Comparison of ENCODE assay signal across 12 cellular contexts in genomic region chr10:88281592-88282268, GRCh38.
DNase-seq lines count a peak whose midpoint lies in the region; ATAC-seq, FAIRE-seq and TF ChIP-seq lines count a peak whose summit lies in the region.
"Had no signal": no experiment of that assay in that cellular context is flagged by ENCODE, and none has a peak within 500 bp of the region (broad histone marks: within the 10 kb centered on the region; RNA-seq: fewer than 3 reads in every experiment).

No MANE protein-coding gene starts in this region.

- H3K4me1 Mint-ChIP-seq in astrocyte (ENCODE audit: low read depth, unreplicated experiment), result peaks cover 39% of the 10 kb centered on the region
- H3K4me1 Mint-ChIP-seq in naive thymus-derived CD4-positive, alpha-beta T cell, result peaks cover 18 to 36% (median 25%) of the 10 kb centered on the region in 7 donors

- H3K36me3 Mint-ChIP-seq in astrocyte (ENCODE audit: low read depth, unreplicated experiment), result no peaks in the 10 kb centered on the region
- H3K36me3 Mint-ChIP-seq in naive thymus-derived CD4-positive, alpha-beta T cell, result peaks cover 0 to 10% (median 0%) of the 10 kb centered on the region in 5 donors

- POLR2A ChIA-PET in naive thymus-derived CD4-positive, alpha-beta T cell (lab: Charles Lee), result no interaction called here

- H2AFZ ChIP-seq in DND-41 (ENCODE audit: low read depth, low read length), result peak overlapping the region; percentile 51
- H2AFZ ChIP-seq in astrocyte (ENCODE audit: low read depth, low read length), result peak overlapping the region; percentile 57

- FAIRE-seq in astrocyte (lab: Jason Lieb, UNC), result peak; percentile 94

- no peaks in the 10 kb centered on the region for H3K9me3 ChIP-seq in DND-41 (ENCODE audit: insufficient read depth, low read length, severe bottlenecking)
- H3K9me3 ChIP-seq in astrocyte (ENCODE audit: insufficient read depth, low read depth, low read length), result no peaks in the 10 kb centered on the region
- H3K9me3 ChIP-seq in naive thymus-derived CD4-positive, alpha-beta T cell (ENCODE audit: control insufficient read depth in 2 of 3, low read length in 3 of 3), result no peaks in the 10 kb centered on the region
- H3K9me3 ChIP-seq in tibial nerve, result no peaks in the 10 kb centered on the region
- H3K9me3 ChIP-seq in adrenal gland (replicated peaks in 1 of 3), result no peaks in the 10 kb centered on the region

- DNase-seq in DND-41 (no peak), HPDE6-E6E7 (ENCODE audit: extremely low spot score) (peak; percentile 33), astrocyte (ENCODE audit: low read depth) (peak; percentile 87), pons (ENCODE audit: low spot score) (no peak), GM19240 (ENCODE audit: insufficient read length, low spot score) (no peak), tibial nerve (ENCODE audit: low spot score in 2 of 2) (no peak), adrenal gland (no peak)
- no peak for DNase-seq in naive thymus-derived CD4-positive, alpha-beta T cell
- DNase-seq: central memory CD4-positive, alpha-beta T cell; left colon; NCI-H1417 treated with DMSO at 0.1 percent for 48 hours; T-helper 9 cell had no signal

- TF ChIP-seq CTCF in DND-41 (IDR thresholded peaks at IDR 0.05; ENCODE audit: borderline replicate concordance, extremely low read depth, low read length, poor library complexity, severe bottlenecking) (no peak), astrocyte (IDR thresholded peaks at IDR 0.05; ENCODE audit: insufficient read depth, low read depth, low read length) (no peak), tibial nerve (IDR thresholded peaks at IDR 0.05) (no peak), adrenal gland (IDR thresholded peaks at IDR 0.05) (no peak)

- H3K4me1 ChIP-seq in DND-41 (ENCODE audit: insufficient read depth, low read length), result peaks cover 53% of the 10 kb centered on the region
- peaks cover 39% of the 10 kb centered on the region for H3K4me1 ChIP-seq in astrocyte (ENCODE audit: insufficient read depth, low read length)
- H3K4me1 ChIP-seq in naive thymus-derived CD4-positive, alpha-beta T cell (ENCODE audit: control insufficient read depth in 2 of 2, insufficient read depth in 2 of 2, low read length in 2 of 2), result peaks cover 0 to 4% of the 10 kb centered on the region in 2 donors
- H3K4me1 ChIP-seq in tibial nerve, result peaks cover 0 to 15% (median 6%) of the 10 kb centered on the region in 4 donors
- peaks cover 0 to 9% of the 10 kb centered on the region in 2 donors for H3K4me1 ChIP-seq in adrenal gland (replicated peaks in 1 of 2)

- ATAC-seq in DND-41 (ENCODE audit: insufficient read depth, low read depth), result peak; percentile 63
- peak; percentile 40 for ATAC-seq in naive thymus-derived CD4-positive, alpha-beta T cell
- ATAC-seq: left colon had no signal

- H3K27ac ChIP-seq in DND-41 (ENCODE audit: low read length), result peak overlapping the region; percentile 81
- H3K27ac ChIP-seq in astrocyte (ENCODE audit: low read depth, low read length), result peak overlapping the region; percentile 81
- H3K27ac ChIP-seq in naive thymus-derived CD4-positive, alpha-beta T cell (ENCODE audit: low read depth, low read length), result no peak overlapping the region
- peak overlapping the region in 2 of 4 donors; percentile 23 to 25 for H3K27ac ChIP-seq in tibial nerve
- no peak overlapping the region for H3K27ac ChIP-seq in adrenal gland

- no peaks in the 10 kb centered on the region for H3K9me3 Mint-ChIP-seq in astrocyte (ENCODE audit: unreplicated experiment)
- peaks cover 0 to 4% (median 0%) of the 10 kb centered on the region in 11 donors for H3K9me3 Mint-ChIP-seq in naive thymus-derived CD4-positive, alpha-beta T cell

- no peaks in the 10 kb centered on the region for H3K27me3 Mint-ChIP-seq in astrocyte (ENCODE audit: low read depth, unreplicated experiment)
- peaks cover 0 to 4% (median 0%) of the 10 kb centered on the region in 5 donors for H3K27me3 Mint-ChIP-seq in naive thymus-derived CD4-positive, alpha-beta T cell

- H3K4me3 ChIP-seq in DND-41 (ENCODE audit: low read depth in 1 of 2, low read length in 2 of 2), result no peak overlapping the region; a peak in 1 of 4 replicates
- H3K4me3 ChIP-seq in astrocyte (ENCODE audit: insufficient read depth, low read depth, low read length), result peak overlapping the region; percentile 27
- no peak overlapping the region for H3K4me3 ChIP-seq in naive thymus-derived CD4-positive, alpha-beta T cell (ENCODE audit: low read length)
- peak overlapping the region in 1 of 4 donors; percentile 14 for H3K4me3 ChIP-seq in tibial nerve
- no peak overlapping the region for H3K4me3 ChIP-seq in adrenal gland

- H3K27me3 ChIP-seq in DND-41 (ENCODE audit: insufficient read depth, low read length, poor library complexity) (no peaks in the 10 kb centered on the region), astrocyte (ENCODE audit: insufficient read depth, low read length) (no peaks in the 10 kb centered on the region), tibial nerve (no peaks in the 10 kb centered on the region), adrenal gland (no peaks in the 10 kb centered on the region)
- no peaks in the 10 kb centered on the region for H3K27me3 ChIP-seq in naive thymus-derived CD4-positive, alpha-beta T cell (ENCODE audit: control insufficient read depth in 2 of 2, insufficient read depth in 2 of 2, low read length in 2 of 2)

- H3K36me3 ChIP-seq in DND-41 (ENCODE audit: insufficient read depth, low read length) (no peaks in the 10 kb centered on the region), astrocyte (ENCODE audit: insufficient read depth, low read length) (no peaks in the 10 kb centered on the region), tibial nerve (no peaks in the 10 kb centered on the region), adrenal gland (replicated peaks in 1 of 2) (no peaks in the 10 kb centered on the region)
- no peaks in the 10 kb centered on the region for H3K36me3 ChIP-seq in naive thymus-derived CD4-positive, alpha-beta T cell (ENCODE audit: control insufficient read depth in 2 of 3, insufficient read depth in 3 of 3, low read length in 3 of 3)

- H3K79me2 ChIP-seq in DND-41 (ENCODE audit: insufficient read depth, low read length), result no peaks in the 10 kb centered on the region
- no peaks in the 10 kb centered on the region for H3K79me2 ChIP-seq in astrocyte (ENCODE audit: insufficient read depth, low read length)

- TF ChIP-seq POLR2A in tibial nerve (IDR thresholded peaks at IDR 0.05) (no peak), adrenal gland (IDR thresholded peaks at IDR 0.05) (no peak)

- WGBS in tibial nerve, 2 donors, result 55 to 59% methylated on average over 5 of the region's 5 CpGs
- 79 to 83% (median 81%) methylated on average over 5 of the region's 5 CpGs for WGBS in adrenal gland, 4 donors

- H4K20me1 ChIP-seq in DND-41 (ENCODE audit: insufficient read depth, low read length), result no peaks in the 10 kb centered on the region
- H4K20me1 ChIP-seq in astrocyte (ENCODE audit: insufficient read depth, low read length), result no peaks in the 10 kb centered on the region

- H3K4me2 ChIP-seq in DND-41 (ENCODE audit: insufficient read depth, low read length) (peak overlapping the region; percentile 43), astrocyte (ENCODE audit: low read length) (peak overlapping the region; percentile 81)

- TF ChIP-seq EP300 in tibial nerve (IDR thresholded peaks at IDR 0.05), result no peak

- no peak overlapping the region for H3K4me3 Mint-ChIP-seq in astrocyte (ENCODE audit: unreplicated experiment)
- no peak overlapping the region for H3K4me3 Mint-ChIP-seq in naive thymus-derived CD4-positive, alpha-beta T cell

- H3K27ac Mint-ChIP-seq in astrocyte (ENCODE audit: unreplicated experiment), result peak overlapping the region; percentile 70
- H3K27ac Mint-ChIP-seq in naive thymus-derived CD4-positive, alpha-beta T cell, result peak overlapping the region in 1 of 9 donors; percentile 4

- CTCF ChIA-PET in naive thymus-derived CD4-positive, alpha-beta T cell (lab: Charles Lee), result no interaction called here

- intact Hi-C loops in naive thymus-derived CD4-positive, alpha-beta T cell (cut with micrococcal nuclease), result no loop called here
- intact Hi-C loops in adrenal gland (cut with DNase I), result no loop called here

- H3K9ac ChIP-seq in DND-41 (ENCODE audit: low read depth, low read length), result peak overlapping the region; percentile 40
- H3K9ac ChIP-seq in astrocyte (ENCODE audit: low read length), result peak overlapping the region; percentile 65

Comparison
In these comparisons a context has a peak if more than half of its experiments do, and no peak if none do; other contexts are left out.
1. DNase-seq: peak in HPDE6-E6E7 (single experiment) and astrocyte (single experiment); none in DND-41 (single experiment), naive thymus-derived CD4-positive, alpha-beta T cell (0 of 9), pons (single experiment), GM19240 (single experiment), tibial nerve (0 of 2) and adrenal gland (0 of 7).
2. H3K27ac ChIP-seq: peak in DND-41 (single experiment) and astrocyte (single experiment); none in naive thymus-derived CD4-positive, alpha-beta T cell (single experiment) and adrenal gland (0 of 5).